Comparison of ENCODE assay signal across 22 cellular contexts in the genomic region with DNA sequence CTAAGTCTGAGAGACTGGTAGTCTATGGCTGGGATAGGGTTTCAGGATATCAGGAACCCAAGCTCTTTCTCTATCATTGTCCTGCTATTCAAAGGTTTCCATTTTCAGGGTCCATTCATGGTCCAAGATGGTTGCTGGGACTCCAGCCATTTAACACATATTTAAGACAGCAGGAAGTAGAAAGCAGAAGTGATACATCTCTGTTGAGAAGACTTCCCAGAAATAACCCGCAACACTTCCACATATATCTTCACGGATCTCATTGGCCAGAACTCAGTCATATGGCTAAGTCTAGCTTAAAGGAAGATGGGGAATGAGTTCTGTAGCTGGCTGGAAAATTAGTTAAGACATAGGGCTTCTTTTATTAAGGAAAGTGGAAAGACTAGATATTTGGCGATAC. TPM values are rescaled to one million over a fixed set of nuclear protein-coding genes. Genes with fewer than 3 reads are reported as not detected.
"Had no signal": no experiment of that assay in that cellular context is flagged by ENCODE, and none has a peak within 500 bp of the region (broad histone marks: within the 10 kb centered on the region; RNA-seq: fewer than 3 reads in every experiment).

No MANE protein-coding gene starts in this region.

- ATAC-seq: activated CD8-positive, alpha-beta T cell treated with anti-CD3 and anti-CD28 coated beads, Interleukin-2, amount 10 ng/mL, durations not matched to agents 7 days and 5 days; activated naive CD4-positive, alpha-beta T cell treated with anti-CD3 and anti-CD28 coated beads, Interleukin-2, amount 50 U/mL, for 72 hours; body of pancreas; gastrocnemius medialis; heart left ventricle had no signal

- H3K36me3 ChIP-seq: gastrocnemius medialis had no signal

- H3K9me3 ChIP-seq: body of pancreas, gastrocnemius medialis, heart left ventricle had no signal

- DNase-seq: activated B cell treated with CpG ODN at 0.5 μM for 24 hours; activated CD4-positive, alpha-beta T cell treated with anti-CD3 and anti-CD28 coated beads for 48 hours; activated CD8-positive, alpha-beta memory T cell treated with anti-CD3 and anti-CD28 coated beads, Interleukin-2, amount 50 U/mL, for 4 hours; activated CD8-positive, alpha-beta T cell treated with anti-CD3 and anti-CD28 coated beads, Interleukin-2, amount 10 ng/mL, durations not matched to agents 7 days and 5 days; activated effector memory CD4-positive, alpha-beta T cell treated with anti-CD3 and anti-CD28 coated beads, Interleukin-2, amount 50 U/mL, for 16 hours; activated T-cell treated with anti-CD3 and anti-CD28 coated beads, Interleukin-2, amount 50 U/mL, for 48 hours; amniotic stem cell; body of pancreas; caudate nucleus; erythroblast; gastrocnemius medialis; heart left ventricle; immature natural killer cell; occipital lobe; stimulated activated CD4-positive, alpha-beta T cell treated with anti-CD3 and anti-CD28 coated beads, Interleukin-15, amount 100 ng/mL, for 24 hours; stimulated activated CD4-positive, alpha-beta T cell treated with anti-CD3 and anti-CD28 coated beads, Interleukin-4, amount 100 ng/mL, for 1 hour; stimulated activated naive CD4-positive, alpha-beta T cell; substantia nigra had no signal

- FAIRE-seq: colon had no signal

- H3K4me3 ChIP-seq: body of pancreas, gastrocnemius medialis, heart left ventricle, tibial nerve had no signal

- H3K27me3 ChIP-seq: body of pancreas, gastrocnemius medialis, heart left ventricle, tibial nerve had no signal

- H3K27ac ChIP-seq: body of pancreas, gastrocnemius medialis, heart left ventricle, tibial nerve had no signal

- H3K4me1 ChIP-seq: gastrocnemius medialis, heart left ventricle, tibial nerve had no signal

RNA-seq across cellular contexts. Expression of a gene that starts 26.3 kb away (rescaled TPM):
- total RNA-seq: activated B cell treated with CpG ODN at 0.5 μM for 24 hours; activated CD8-positive, alpha-beta T cell treated with anti-CD3 and anti-CD28 coated beads, Interleukin-2, amount 10 ng/mL, durations not matched to agents 7 days and 5 days; activated naive CD4-positive, alpha-beta T cell treated with anti-CD3 and anti-CD28 coated beads, Interleukin-2, amount 50 U/mL, for 72 hours; mesenteric fat pad; tibial nerve had no signal
- polyA plus RNA-seq: immature natural killer cell had no signal
